8 cellular contexts compared by ENCODE assay signal in genomic region chr3:111859974-111860859, GRCh38. TPM values are rescaled to one million over a fixed set of nuclear protein-coding genes. Genes with fewer than 3 reads are reported as not detected.
A peak's percentile ranks its signal among the peaks of the same experiment; 100 is the strongest.
DNase-seq lines count a peak whose midpoint lies in the region; ATAC-seq and TF ChIP-seq lines count a peak whose summit lies in the region.

No MANE protein-coding gene starts in this region.

- TF ChIP-seq POLR2A in gastroesophageal sphincter (IDR thresholded peaks at IDR 0.05) (peak; percentile 51 to 63), thyroid gland (IDR thresholded peaks at IDR 0.05) (peak in 1 of 2 donors; percentile 57)

- WGBS in gastroesophageal sphincter (ENCODE audit: low coverage in 1 of 2), 2 donors: 0 to 1% methylated on average over 12 to 21 of the region's 35 CpGs
- 0% methylated on average over 34 to 35 of the region's 35 CpGs for WGBS in thyroid gland, 2 donors

- H3K27ac ChIP-seq in gastroesophageal sphincter: peak overlapping the region; percentile 97 to 99 (median 99)
- H3K27ac ChIP-seq in neutrophil: no peak overlapping the region
- H3K27ac ChIP-seq in thyroid gland: peak overlapping the region; percentile 75 to 93 (median 81)

- H3K4me1 ChIP-seq in gastroesophageal sphincter: peaks cover 12 to 58% (median 16%) of the 10 kb centered on the region in 3 donors
- peaks cover 18 to 23% of the 10 kb centered on the region in 2 experiments for H3K4me1 ChIP-seq in neutrophil (ENCODE audit: control insufficient read depth in 1 of 2, insufficient read depth in 1 of 2, low read depth in 1 of 2, low read length in 1 of 2)
- H3K4me1 ChIP-seq in thyroid gland: peaks cover 0 to 10% of the 10 kb centered on the region in 2 donors

- peak overlapping the region; percentile 54 for H3K4me3 ChIP-seq in Jurkat, Clone E6-1 (ENCODE audit: low read length)
- H3K4me3 ChIP-seq in gastroesophageal sphincter: peak overlapping the region; percentile 93 to 97
- H3K4me3 ChIP-seq in neutrophil (ENCODE audit: low read depth in 1 of 2, low read length in 1 of 2): peak overlapping the region; percentile 30 to 36
- H3K4me3 ChIP-seq in thyroid gland (replicated peaks in 1 of 3): peak overlapping the region; percentile 40 to 66 (median 54)

- TF ChIP-seq EP300 in gastroesophageal sphincter (IDR thresholded peaks at IDR 0.05): no peak

- TF ChIP-seq CTCF in gastroesophageal sphincter (IDR thresholded peaks at IDR 0.05) (peak; percentile 43 to 77 (median 72)), neutrophil (IDR thresholded peaks at IDR 0.05) (no peak), thyroid gland (IDR thresholded peaks at IDR 0.05) (peak in 4 of 6 experiments; percentile 31 to 54 (median 46))

- ATAC-seq in GM21786 (IDR thresholded peaks at IDR 0.05; ENCODE audit: unreplicated experiment): peak; percentile 94
- peak; percentile 75 for ATAC-seq in gastroesophageal sphincter

- intact Hi-C loops in thyroid gland (cut with DNase I): loop anchor here (5.0 kb wide), 1 partner anchor 143 kb away; no protein-coding TSS in a partner anchor

- no peaks in the 10 kb centered on the region for H3K9me3 ChIP-seq in gastroesophageal sphincter
- no peaks in the 10 kb centered on the region for H3K9me3 ChIP-seq in neutrophil
- H3K9me3 ChIP-seq in thyroid gland: no peaks in the 10 kb centered on the region

- H3K27me3 ChIP-seq in gastroesophageal sphincter (no peaks in the 10 kb centered on the region), neutrophil (peaks cover 72% of the 10 kb centered on the region), thyroid gland (no peaks in the 10 kb centered on the region)

- peak; percentile 92 for DNase-seq in EL
- peak; percentile 32 for DNase-seq in Jurkat, Clone E6-1 (ENCODE audit: low read depth, low spot score)
- DNase-seq in SHP77 (lab: John Stamatoyannopoulos, UW): peak; percentile 80 to 83
- peak; percentile 28 for DNase-seq in activated gamma-delta T cell treated with anti-CD3 and anti-CD28 coated beads, Interleukin-2, amount 50 U/mL, for 16 hours (ENCODE audit: low read depth)
- DNase-seq in thyroid gland: peak; percentile 68

- no peaks in the 10 kb centered on the region for H3K36me3 ChIP-seq in gastroesophageal sphincter
- no peaks in the 10 kb centered on the region for H3K36me3 ChIP-seq in neutrophil
- no peaks in the 10 kb centered on the region for H3K36me3 ChIP-seq in thyroid gland

RNA-seq across cellular contexts. Expression of gene PHLDB2, which starts 1.2 kb away (rescaled TPM):
- 4.0 TPM for polyA plus RNA-seq in Jurkat, Clone E6-1 (2012; ENCODE audit: insufficient read depth, insufficient read length)
- total RNA-seq in gastroesophageal sphincter: 100 to 1,000 TPM in 1 of 4 donors, 10 to 100 TPM in 3; 52.1 to 115 (median 77.4) TPM
- total RNA-seq in thyroid gland: 10 to 100 TPM; 12.9 to 34.7 (median 27.1) TPM

Comparison
In these comparisons a context has a peak if more than half of its experiments do, and no peak if none do; other contexts are left out.
1. DNase-seq: peak in every context shown above with its lines; median percentile 92 in EL; 82 in SHP77; 68 in thyroid gland; 32 in Jurkat, Clone E6-1; 28 in activated gamma-delta T cell treated with anti-CD3 and anti-CD28 coated beads, Interleukin-2, amount 50 U/mL, for 16 hours.
2. H3K4me3 ChIP-seq: peak in every context shown above with its lines; median percentile 95 in gastroesophageal sphincter; 54 in Jurkat, Clone E6-1; 54 in thyroid gland; 33 in neutrophil.